10 cellular contexts compared by ENCODE assay signal in genomic region chr7:55120501-55121198, GRCh38.
DNase-seq lines count a peak whose midpoint lies in the region; ATAC-seq and TF ChIP-seq lines count a peak whose summit lies in the region.
"Had no signal": no experiment of that assay in that cellular context is flagged by ENCODE, and none has a peak within 500 bp of the region (broad histone marks: within the 10 kb centered on the region; RNA-seq: fewer than 3 reads in every experiment).

No MANE protein-coding gene starts in this region.

- H3K36me3 ChIP-seq in transverse colon = peaks cover 0 to 1% (median 0%) of the 10 kb centered on the region in 4 donors

- H3K9me3 Mint-ChIP-seq in chondrocyte (ENCODE audit: low read depth) = no peaks in the 10 kb centered on the region
- no peaks in the 10 kb centered on the region for H3K9me3 Mint-ChIP-seq in stimulated activated naive CD8-positive, alpha-beta T cell treated with anti-CD3 and anti-CD28 coated beads, Interleukin-15, amount 100 ng/mL, for 72 hours

- TF ChIP-seq CTCF in chondrocyte (IDR thresholded peaks at IDR 0.05) (no peak), transverse colon (IDR thresholded peaks at IDR 0.05) (no peak)

- H3K4me1 ChIP-seq in transverse colon = peaks cover 6 to 23% (median 17%) of the 10 kb centered on the region in 4 donors

- in situ Hi-C loops in transverse colon (cut with MboI; ENCODE audit: low pct_ligation_motif_present in 1 of 4, low pct_unique_long_range_greater_than_20kb in 1 of 4, low sequenced_read_pairs in 3 of 4) = no loop called here

- DNase-seq in NCI-H2107 treated with DMSO at 0.1 percent for 48 hours (lab: John Stamatoyannopoulos, UW; ENCODE audit: unreplicated experiment) (peak; percentile 56), NCI-H2107 (lab: John Stamatoyannopoulos, UW) (no peak), chondrocyte (ENCODE audit: low spot score) (peak; percentile 30), left lobe of liver (ENCODE audit: low spot score) (peak; percentile 72), transverse colon (no peak), T1000 (lab: John Stamatoyannopoulos, UW) (no peak)
- DNase-seq in stimulated activated naive CD8-positive, alpha-beta T cell treated with anti-CD3 and anti-CD28 coated beads, Interleukin-15, amount 100 ng/mL, for 72 hours = no peak
- DNase-seq: central memory CD4-positive, alpha-beta T cell; T-helper 9 cell had no signal

- peak; percentile 87 for ATAC-seq in left lobe of liver
- no peak for ATAC-seq in HG03439 (IDR thresholded peaks at IDR 0.05; ENCODE audit: unreplicated experiment)
- no peak for ATAC-seq in stimulated activated naive CD8-positive, alpha-beta T cell treated with anti-CD3 and anti-CD28 coated beads, Interleukin-15, amount 100 ng/mL, for 72 hours

- intact Hi-C loops in transverse colon (cut with DNase I; ENCODE audit: low total_unique reads) = no loop called here

- H3K27me3 Mint-ChIP-seq in chondrocyte (ENCODE audit: low read depth) = peaks cover 2% of the 10 kb centered on the region
- H3K27me3 Mint-ChIP-seq in stimulated activated naive CD8-positive, alpha-beta T cell treated with anti-CD3 and anti-CD28 coated beads, Interleukin-15, amount 100 ng/mL, for 72 hours = peaks cover 38% of the 10 kb centered on the region

- H3K9me3 ChIP-seq in transverse colon = no peaks in the 10 kb centered on the region

- no peak for TF ChIP-seq EP300 in transverse colon (IDR thresholded peaks at IDR 0.05; ENCODE audit: low read depth)

- H3K27me3 ChIP-seq in transverse colon = no peaks in the 10 kb centered on the region

- WGBS in transverse colon (ENCODE audit: low coverage in 1 of 2), 2 donors = 30 to 54% methylated on average over 3 to 7 of the region's 7 CpGs

- no peak for TF ChIP-seq POLR2A in transverse colon (IDR thresholded peaks at IDR 0.05)

- H3K36me3 Mint-ChIP-seq in chondrocyte (ENCODE audit: low read depth) = peaks cover 3% of the 10 kb centered on the region

- no peak overlapping the region for H3K27ac Mint-ChIP-seq in chondrocyte (ENCODE audit: unreplicated experiment)
- H3K27ac Mint-ChIP-seq in stimulated activated naive CD8-positive, alpha-beta T cell treated with anti-CD3 and anti-CD28 coated beads, Interleukin-15, amount 100 ng/mL, for 72 hours = no peak overlapping the region

- H3K4me3 Mint-ChIP-seq in chondrocyte (ENCODE audit: unreplicated experiment) = no peak overlapping the region
- no peak overlapping the region for H3K4me3 Mint-ChIP-seq in stimulated activated naive CD8-positive, alpha-beta T cell treated with anti-CD3 and anti-CD28 coated beads, Interleukin-15, amount 100 ng/mL, for 72 hours

- no peaks in the 10 kb centered on the region for H3K4me1 Mint-ChIP-seq in chondrocyte (ENCODE audit: low read depth)
- H3K4me1 Mint-ChIP-seq in stimulated activated naive CD8-positive, alpha-beta T cell treated with anti-CD3 and anti-CD28 coated beads, Interleukin-15, amount 100 ng/mL, for 72 hours = no peaks in the 10 kb centered on the region

- no peak overlapping the region for H3K4me3 ChIP-seq in transverse colon

- H3K27ac ChIP-seq in transverse colon = peak overlapping the region; percentile 50 to 77 (median 68)

Comparison
In these comparisons a context has a peak if more than half of its experiments do, and no peak if none do; other contexts are left out.
1. DNase-seq: peak in NCI-H2107 treated with DMSO at 0.1 percent for 48 hours (single experiment), chondrocyte (single experiment) and left lobe of liver (single experiment); none in NCI-H2107 (single experiment), transverse colon (single experiment), stimulated activated naive CD8-positive, alpha-beta T cell treated with anti-CD3 and anti-CD28 coated beads, Interleukin-15, amount 100 ng/mL, for 72 hours (0 of 2) and T1000 (single experiment).